In genomic region chr11:80686889-80687288, GRCh38 we compare ENCODE assay signal across 7 cellular contexts.
"Had no signal": no experiment of that assay in that cellular context is flagged by ENCODE, and none has a peak within 500 bp of the region (broad histone marks: within the 10 kb centered on the region; RNA-seq: fewer than 3 reads in every experiment).

No MANE protein-coding gene starts in this region.

- H3K9ac ChIP-seq: GM23248 had no signal

- H3K4me3 ChIP-seq: GM23248 had no signal

- ATAC-seq: HepG2 had no signal

- H2AFZ ChIP-seq: GM23248 had no signal

- H3K4me1 Mint-ChIP-seq: IgD-negative memory B cell had no signal

- H3K36me3 Mint-ChIP-seq: IgD-negative memory B cell had no signal

- H3K4me3 Mint-ChIP-seq: H9, IgD-negative memory B cell had no signal

- H3K27ac ChIP-seq: GM23248, HL-60 had no signal

- H3K9me3 Mint-ChIP-seq: H9 had no signal

- H3K27me3 Mint-ChIP-seq: IgD-negative memory B cell had no signal

- H3K27ac Mint-ChIP-seq: IgD-negative memory B cell had no signal

- DNase-seq: GM23248, H9, HCEC 1CT, KBM-7 had no signal
